Comparison of ENCODE assay signal across 19 cellular contexts in genomic region chr1:94165843-94166242, GRCh38. TPM values are rescaled to one million over a fixed set of nuclear protein-coding genes. Genes with fewer than 3 reads are reported as not detected.
DNase-seq lines count a peak whose midpoint lies in the region; ATAC-seq, FAIRE-seq and TF ChIP-seq lines count a peak whose summit lies in the region.
"Had no signal": no experiment of that assay in that cellular context is flagged by ENCODE, and none has a peak within 500 bp of the region (broad histone marks: within the 10 kb centered on the region; RNA-seq: fewer than 3 reads in every experiment).

No MANE protein-coding gene starts in this region.

- H3K9me2 ChIP-seq in HCT116 (ENCODE audit: insufficient read depth) = no peaks in the 10 kb centered on the region

- H3K9me3 ChIP-seq in HCT116 (ENCODE audit: control insufficient read depth in 1 of 2, insufficient read depth in 1 of 2, low read depth in 1 of 2, low read length in 2 of 2) (no peaks in the 10 kb centered on the region), Panc1 (ENCODE audit: control insufficient read depth, insufficient read depth, low read depth, low read length) (no peaks in the 10 kb centered on the region), endothelial cell of umbilical vein (replicated peaks; ENCODE audit: control insufficient read depth, insufficient read depth, low read length) (no peaks in the 10 kb centered on the region)
- H3K9me3 ChIP-seq: A549 had no signal

- H3K36me3 ChIP-seq in HCT116 (ENCODE audit: control insufficient read depth in 1 of 2, insufficient read depth in 2 of 2, low read length in 2 of 2) (peaks cover 0 to 9% of the 10 kb centered on the region in 2 experiments; a peak in 1 of 4 replicates), Panc1 (ENCODE audit: control insufficient read depth, insufficient read depth, low read length) (peaks cover 14% of the 10 kb centered on the region; the same call in 1 of the 2 replicates), endothelial cell of umbilical vein (ENCODE audit: control insufficient read depth in 2 of 2, extremely low read depth in 1 of 2, insufficient read depth in 2 of 2, low read length in 2 of 2) (peaks cover 2 to 11% of the 10 kb centered on the region in 2 experiments)

- no peaks in the 10 kb centered on the region for H3K79me2 ChIP-seq in HCT116 (ENCODE audit: insufficient read depth, low read length)
- no peaks in the 10 kb centered on the region for H3K79me2 ChIP-seq in endothelial cell of umbilical vein (ENCODE audit: control insufficient read depth, insufficient read depth, low read length)

- H3K4me3 ChIP-seq in HCT116 (replicated peaks in 1 of 2; ENCODE audit: low read depth in 1 of 2, low read length in 2 of 2) = no peak overlapping the region
- H3K4me3 ChIP-seq in Panc1 (ENCODE audit: low read depth in 2 of 2, low read length in 2 of 2) = no peak overlapping the region
- no peak overlapping the region for H3K4me3 ChIP-seq in endothelial cell of umbilical vein (replicated peaks in 1 of 3; ENCODE audit: insufficient read depth in 1 of 3, low read depth in 1 of 3, low read length in 3 of 3)
- H3K4me3 ChIP-seq: A549, GM23338 had no signal

- CTCF ChIA-PET in HCT116 (lab: Charles Lee) = no interaction called here
- CTCF ChIA-PET in Panc1 (lab: Charles Lee) = no interaction called here
- CTCF ChIA-PET in endothelial cell of umbilical vein (lab: Charles Lee) = interaction anchor here (1.1 to 2.2 kb wide), 5 partner anchors 12 to 164 kb away, joined by 3 to 19 read pairs (median 4); no protein-coding TSS in a partner anchor

- no peaks in the 10 kb centered on the region for H3K27me3 ChIP-seq in HCT116 (ENCODE audit: insufficient read depth, low read length)
- no peaks in the 10 kb centered on the region for H3K27me3 ChIP-seq in Panc1 (ENCODE audit: control insufficient read depth, insufficient read depth, low read length)
- H3K27me3 ChIP-seq in endothelial cell of umbilical vein (ENCODE audit: control insufficient read depth in 2 of 2, insufficient read depth in 2 of 2, low read length in 2 of 2) = no peaks in the 10 kb centered on the region

- intact Hi-C loops in HCT116 (cut with micrococcal nuclease) = no loop called here
- intact Hi-C loops in Panc1 (cut with micrococcal nuclease; ENCODE audit: unreplicated experiment) = loop anchor here (10.0 kb wide), 1 partner anchor 169 kb away; no protein-coding TSS in a partner anchor
- intact Hi-C loops in endothelial cell of umbilical vein (cut with micrococcal nuclease) = loop anchor here (1.0 kb wide), 1 partner anchor 99 kb away; no protein-coding TSS in a partner anchor

- H3K4me2 ChIP-seq in HCT116 (ENCODE audit: low read length) = no peak overlapping the region
- H3K4me2 ChIP-seq in endothelial cell of umbilical vein (ENCODE audit: insufficient read depth, low read length) = no peak overlapping the region
- H3K4me2 ChIP-seq: A549, GM23338 had no signal

- DNase-seq in HCT116 (ENCODE audit: low read depth, low spot score) = no peak
- DNase-seq in Panc1 (ENCODE audit: low read depth, low spot score) = no peak
- DNase-seq in endothelial cell of umbilical vein (ENCODE audit: low read depth, low spot score) = no peak
- no peak for DNase-seq in GM20000 (ENCODE audit: low spot score)
- DNase-seq in NK-92 (lab: John Stamatoyannopoulos, UW; ENCODE audit: unreplicated experiment) = no peak
- DNase-seq: 8988T; ACHN; AML-193; C1 segment of cervical spinal cord; CD4-positive, alpha-beta memory T cell; COR-L47; DMS153; DND-41; H9 had no signal

- no peak for FAIRE-seq in endothelial cell of umbilical vein (lab: Jason Lieb, UNC)
- FAIRE-seq: A549, G401.6, GM12892 had no signal

- in situ Hi-C loops in Panc1 (cut with HindIII; ENCODE audit: low pct_unique_long_range_greater_than_20kb, low sequenced_read_pairs) = no loop called here

- H4K20me1 ChIP-seq in HCT116 (ENCODE audit: insufficient read depth) (peaks cover 7% of the 10 kb centered on the region; the same call in 1 of the 2 replicates), endothelial cell of umbilical vein (replicated peaks; ENCODE audit: control insufficient read depth, extremely low read depth, insufficient read depth, low read length) (no peaks in the 10 kb centered on the region)

- TF ChIP-seq CTCF in HCT116 (IDR thresholded peaks at IDR 0.05 in 2 of 3, conservative IDR thresholded peaks at IDR 0.05 in 1 of 3; ENCODE audit: borderline replicate concordance in 1 of 3, insufficient read depth in 1 of 3, low read depth in 2 of 3, low read length in 2 of 3) (no peak), Panc1 (IDR thresholded peaks at IDR 0.05) (no peak), endothelial cell of umbilical vein (IDR thresholded peaks at IDR 0.05; ENCODE audit: extremely low read depth in 1 of 2, insufficient read depth in 1 of 2, low read depth in 1 of 2, low read length in 2 of 2) (no peak), GM20000 (IDR thresholded peaks at IDR 0.05; ENCODE audit: extremely low read depth, missing control alignments) (no peak)

- POLR2A ChIA-PET in HCT116 (lab: Charles Lee) = no interaction called here
- POLR2A ChIA-PET in Panc1 (lab: Charles Lee) = no interaction called here
- POLR2A ChIA-PET in endothelial cell of umbilical vein (lab: Charles Lee) = no interaction called here

- BruUV-seq in HCT116 (replicated peaks; lab: Mats Ljungman, UMichigan) = no TSS peak
- no TSS peak for BruUV-seq in Panc1 (replicated peaks; lab: Mats Ljungman, UMichigan)
- no TSS peak for BruUV-seq in endothelial cell of umbilical vein (replicated peaks; lab: Mats Ljungman, UMichigan)

- no peaks in the 10 kb centered on the region for H3K9me1 ChIP-seq in endothelial cell of umbilical vein (replicated peaks; ENCODE audit: control insufficient read depth, extremely low read depth, insufficient read depth, low read length)

- dilution Hi-C loops in endothelial cell of umbilical vein (cut with MboI; ENCODE audit: extremely low pct_ligation_motif_present, low sequenced_read_pairs) = no loop called here

- RAD21 ChIA-PET in HCT116 (lab: Charles Lee; ENCODE audit: low non-redundant PET in 1 of 2, low total read pairs in 2 of 2, uncharacterized antibody in 2 of 2, unreplicated experiment in 2 of 2) = no interaction called here

- H2AFZ ChIP-seq in HCT116 (ENCODE audit: low read depth, low read length, poor library complexity, severe bottlenecking) (no peak overlapping the region), endothelial cell of umbilical vein (ENCODE audit: low read depth, low read length) (no peak overlapping the region)
- H2AFZ ChIP-seq: GM23338 had no signal

- ATAC-seq in HCT116 (no peak), Panc1 (no peak), HG03159 (IDR thresholded peaks at IDR 0.05; ENCODE audit: unreplicated experiment) (no peak)
- ATAC-seq: A549, GM23338 had no signal

- no peak for TF ChIP-seq POLR2A in HCT116 (IDR thresholded peaks at IDR 0.05; ENCODE audit: borderline replicate concordance, extremely low read depth, insufficient read depth, insufficient read length)
- no peak for TF ChIP-seq POLR2A in endothelial cell of umbilical vein (IDR thresholded peaks at IDR 0.05; ENCODE audit: low read depth, low read length)

- H3K9ac ChIP-seq in HCT116 (ENCODE audit: low read length) = no peak overlapping the region
- no peak overlapping the region for H3K9ac ChIP-seq in endothelial cell of umbilical vein (replicated peaks; ENCODE audit: extremely low read depth, insufficient read depth, low read length)

- H3K27ac ChIP-seq in HCT116 (ENCODE audit: low read depth, low read length) = no peak overlapping the region
- H3K27ac ChIP-seq in Panc1 (ENCODE audit: low read length) = peak overlapping the region; percentile 69
- H3K27ac ChIP-seq in endothelial cell of umbilical vein (ENCODE audit: insufficient read depth, low read depth, low read length) = no peak overlapping the region
- H3K27ac ChIP-seq: A549 had no signal

- no peak for TF ChIP-seq RAD21 in HCT116 (IDR thresholded peaks at IDR 0.05; ENCODE audit: low read depth)

- H3K4me1 ChIP-seq in HCT116 (ENCODE audit: control insufficient read depth in 1 of 2, insufficient read depth in 2 of 2, low read length in 2 of 2) (peaks cover 7 to 36% of the 10 kb centered on the region in 2 experiments), Panc1 (ENCODE audit: control insufficient read depth, insufficient read depth, low read length) (peaks cover 17% of the 10 kb centered on the region), endothelial cell of umbilical vein (ENCODE audit: control insufficient read depth, extremely low read depth, insufficient read depth, low read length) (peaks cover 5% of the 10 kb centered on the region)
- H3K4me1 ChIP-seq: A549 had no signal

TF ChIP-seq in HCT116, 20 proteins besides CTCF, POLR2A, EP300 and RAD21:
- TF ChIP-seq EZH2phosphoT487 (IDR thresholded peaks at IDR 0.05; ENCODE audit: borderline replicate concordance) (no peak), JUND (IDR thresholded peaks at IDR 0.05) (peak; percentile 3; the same call in 1 of the 2 replicates), CEBPB (IDR thresholded peaks at IDR 0.05; ENCODE audit: low read depth) (no peak), TCF7L2 (IDR thresholded peaks at IDR 0.05; ENCODE audit: borderline replicate concordance, extremely low read depth, insufficient read depth, insufficient read length) (no peak), ZFX (IDR thresholded peaks at IDR 0.05) (no peak)

TF ChIP-seq in endothelial cell of umbilical vein, 7 proteins besides CTCF, POLR2A, EP300 and RAD21 (continues in another document):
- TF ChIP-seq EZH2 (IDR thresholded peaks at IDR 0.05; ENCODE audit: borderline replicate concordance, low read depth, low read length, severe bottlenecking) = no peak
- peak; percentile 17 for TF ChIP-seq POLR2AphosphoS5 (IDR thresholded peaks at IDR 0.05; ENCODE audit: insufficient read depth, low read depth, low read length)
- no peak for TF ChIP-seq MYC (IDR thresholded peaks at IDR 0.05; ENCODE audit: low read depth, low read length)
- no peak for TF ChIP-seq FOS (IDR thresholded peaks at IDR 0.05; ENCODE audit: borderline replicate concordance, insufficient read depth, low read length)
- no peak for TF ChIP-seq GATA2 (IDR thresholded peaks at IDR 0.05; ENCODE audit: insufficient read depth, insufficient read length, low read depth, low read length)

RNA-seq across cellular contexts. Expression of gene ABCA4, which starts 44.9 kb away (rescaled TPM):
- total RNA-seq in HCT116 (2021; ENCODE audit: unreplicated experiment) (0.22 TPM), Panc1 (2021; ENCODE audit: unreplicated experiment) (1.5 TPM), endothelial cell of umbilical vein (4.9 and 5.0 TPM in 2 replicates)
- polyA plus RNA-seq in HCT116 (2012) = 0.22 and 0.39 TPM in 2 replicates
- polyA plus RNA-seq in Panc1 (2012; ENCODE audit: insufficient read length) = 3.2 TPM
- 2.3 and 2.5 TPM in 2 replicates for polyA plus RNA-seq in endothelial cell of umbilical vein
- polyA plus RNA-seq in endothelial cell of umbilical vein (2011; cell fraction: cytosol; rRNA removed) = 1.1 TPM in 2 replicates
- 8.9 and 12.1 TPM in 2 replicates for polyA plus RNA-seq in endothelial cell of umbilical vein (2011; cell fraction: nucleus; rRNA removed)
- 2.0 and 5.2 TPM in 2 replicates for polyA plus RNA-seq in endothelial cell of umbilical vein (2012)
- 3.4 and 5.3 TPM in 2 replicates for polyA minus RNA-seq in endothelial cell of umbilical vein
- polyA minus RNA-seq in endothelial cell of umbilical vein (2011; cell fraction: cytosol; rRNA and poly(A)+ RNA removed) = 3.3 TPM
- polyA minus RNA-seq in endothelial cell of umbilical vein (2011; cell fraction: nucleus; rRNA and poly(A)+ RNA removed) = 9.0 and 9.1 TPM in 2 replicates
- total RNA-seq: CD4-positive, alpha-beta memory T cell; GM23338; H9 had no signal
- polyA plus RNA-seq: CD4-positive, alpha-beta memory T cell; GM23338 had no signal
